ENCODE assay signal across 8 cellular contexts in genomic region chr9:98255064-98255577, GRCh38. TPM values are rescaled to one million over a fixed set of nuclear protein-coding genes. Genes with fewer than 3 reads are reported as not detected.
A peak's percentile ranks its signal among the peaks of the same experiment; 100 is the strongest.
DNase-seq lines count a peak whose midpoint lies in the region; ATAC-seq and TF ChIP-seq lines count a peak whose summit lies in the region.

No MANE protein-coding gene starts in this region.

- CTCF ChIA-PET in AG04450 (lab: Charles Lee), result interaction anchor here (0.6 to 3.9 kb wide), 10 partner anchors 19 to 520 kb away, joined by 3 to 24 read pairs (median 5); no protein-coding TSS in a partner anchor

- peak overlapping the region; percentile 77 for H3K27ac ChIP-seq in AG04450 (ENCODE audit: low read depth, low read length)
- H3K27ac ChIP-seq in VCaP, result peak overlapping the region; percentile 91
- H3K27ac ChIP-seq in osteoblast (ENCODE audit: low read depth, low read length), result peak overlapping the region; percentile 94

- H3K36me3 ChIP-seq in osteoblast (ENCODE audit: insufficient read depth, low read length), result peaks cover 13% of the 10 kb centered on the region

- ATAC-seq in GM18505 (IDR thresholded peaks at IDR 0.05; ENCODE audit: unreplicated experiment) (peak; percentile 14), HG03095 (IDR thresholded peaks at IDR 0.05; ENCODE audit: unreplicated experiment) (peak; percentile 3), HG02623 (IDR thresholded peaks at IDR 0.05; ENCODE audit: unreplicated experiment) (no peak), HG03439 (IDR thresholded peaks at IDR 0.05; ENCODE audit: unreplicated experiment) (no peak)

- peak overlapping the region; percentile 96 for H3K4me2 ChIP-seq in osteoblast (ENCODE audit: insufficient read depth, low read length)

- peaks cover 50% of the 10 kb centered on the region for H3K4me1 ChIP-seq in osteoblast (ENCODE audit: insufficient read depth, low read length)

- TF ChIP-seq POLR2A in GM18505 (IDR thresholded peaks at IDR 0.05; ENCODE audit: borderline replicate concordance, extremely low read depth, insufficient read depth, insufficient read length), result no peak

- TF ChIP-seq CTCF in AG04450 (IDR thresholded peaks at IDR 0.05; ENCODE audit: low read depth, low read length) (0 out of 2 replicates have a peak, but pooled peaks have one; percentile 15), VCaP (conservative IDR thresholded peaks at IDR 0.05) (no peak), fibroblast of villous mesenchyme (IDR thresholded peaks at IDR 0.05; ENCODE audit: insufficient read depth, low read depth, low read length) (no peak), osteoblast (IDR thresholded peaks at IDR 0.05; ENCODE audit: extremely low read depth, low read depth, low read length) (no peak)

- no peaks in the 10 kb centered on the region; the same call in 1 of the 2 replicates for H3K9me3 ChIP-seq in AG04450 (ENCODE audit: control insufficient read depth, insufficient read depth, low read length)
- H3K9me3 ChIP-seq in osteoblast (ENCODE audit: low read depth, low read length), result no peaks in the 10 kb centered on the region

- POLR2A ChIA-PET in AG04450 (lab: Yijun Ruan, JAX), result interaction anchor here (1.2 to 2.1 kb wide), 4 partner anchors 31 to 63 kb away, joined by 3 to 23 read pairs (median 4); partner anchors contain the start of gene CORO2A

- DNase-seq in AG04450 (ENCODE audit: low read depth, low spot score), result no peak
- DNase-seq in fibroblast of villous mesenchyme (ENCODE audit: low read depth), result peak; percentile 62
- DNase-seq in osteoblast (ENCODE audit: insufficient read length, low spot score, missing footprints), result peak; percentile 68

- peak overlapping the region; percentile 76 for H2AFZ ChIP-seq in osteoblast (ENCODE audit: low read length)

- H3K4me3 ChIP-seq in AG04450 (ENCODE audit: low read depth, low read length), result peak overlapping the region; percentile 90
- H3K4me3 ChIP-seq in fibroblast of villous mesenchyme (ENCODE audit: low read depth, low read length), result peak overlapping the region; percentile 76
- peak overlapping the region; percentile 81 for H3K4me3 ChIP-seq in osteoblast (ENCODE audit: insufficient read depth, low read length)

- no peaks in the 10 kb centered on the region for H4K20me1 ChIP-seq in osteoblast (ENCODE audit: insufficient read depth, low read length)

- H3K27me3 ChIP-seq in AG04450 (ENCODE audit: control insufficient read depth, insufficient read depth, low read length), result no peaks in the 10 kb centered on the region
- no peaks in the 10 kb centered on the region for H3K27me3 ChIP-seq in osteoblast (ENCODE audit: insufficient read depth, low read length)

- peaks cover 57% of the 10 kb centered on the region for H3K79me2 ChIP-seq in osteoblast (ENCODE audit: insufficient read depth, low read length)

RNA-seq across cellular contexts. Expression of gene TBC1D2, which starts 0.3 kb away (rescaled TPM):
- polyA plus RNA-seq in AG04450 (2011; rRNA removed), result 17.2 and 21.9 TPM in 2 replicates
- polyA minus RNA-seq in AG04450 (2011; rRNA and poly(A)+ RNA removed), result 22.3 and 27.7 TPM in 2 replicates
- total RNA-seq in fibroblast of villous mesenchyme, result 56.4 and 78.6 TPM in 2 replicates
- total RNA-seq in osteoblast, result 114 and 128 TPM in 2 replicates

Comparison
In these comparisons a context has a peak if more than half of its experiments do, and no peak if none do; other contexts are left out.
1. ATAC-seq: peak in GM18505 (single experiment) and HG03095 (single experiment); none in HG02623 (single experiment) and HG03439 (single experiment).
2. Peak in every context shown above with its lines, with median percentiles within 50 percentile points of each other: H3K27ac ChIP-seq and H3K4me3 ChIP-seq.